In the genomic region with DNA sequence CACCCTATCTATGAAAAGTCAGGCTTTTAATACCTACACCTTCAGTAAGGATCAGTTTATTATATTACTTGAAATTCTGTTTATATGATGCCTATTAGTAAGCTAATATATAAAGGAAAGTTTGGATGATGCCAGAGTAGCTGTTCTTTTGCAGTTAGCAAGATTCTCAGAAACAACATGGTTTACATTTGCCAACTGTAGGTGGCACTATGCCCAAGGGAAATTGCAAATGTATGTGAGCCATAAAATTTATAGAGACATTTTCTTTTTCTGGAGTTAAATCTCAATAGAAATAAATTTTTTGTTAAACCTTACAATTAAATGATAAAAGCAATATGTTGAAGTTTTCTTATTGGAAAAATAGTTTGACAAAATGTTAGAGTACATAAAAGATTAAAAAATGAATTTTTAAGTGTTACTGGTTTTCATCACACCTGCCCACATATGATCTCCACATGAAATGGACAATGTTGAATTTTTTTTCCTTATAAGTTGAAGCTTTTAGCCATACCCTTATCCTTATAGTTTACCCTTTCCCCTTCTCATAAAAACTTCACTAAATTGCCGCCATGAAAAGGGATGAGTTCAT, we compare ENCODE assay signal across 9 cellular contexts. TPM values are rescaled to one million over a fixed set of nuclear protein-coding genes. Genes with fewer than 3 reads are reported as not detected.
DNase-seq lines count a peak whose midpoint lies in the region; ATAC-seq and TF ChIP-seq lines count a peak whose summit lies in the region.
"Had no signal": no experiment of that assay in that cellular context is flagged by ENCODE, and none has a peak within 500 bp of the region (broad histone marks: within the 10 kb centered on the region; RNA-seq: fewer than 3 reads in every experiment).

No MANE protein-coding gene starts in this region.

- H3K27ac Mint-ChIP-seq in Caco-2 (ENCODE audit: unreplicated experiment) = no peak overlapping the region
- no peak overlapping the region for H3K27ac Mint-ChIP-seq in activated naive CD8-positive, alpha-beta T cell treated with anti-CD3 and anti-CD28 coated beads for 36 hours
- H3K27ac Mint-ChIP-seq: activated B cell treated with CpG ODN at 0.5 μM for 24 hours had no signal

- H3K4me3 ChIP-seq in Caco-2 (ENCODE audit: low read depth, low read length) (no peak overlapping the region), NT2/D1 (ENCODE audit: insufficient read length, low read depth) (no peak overlapping the region)

- POLR2A ChIA-PET in Caco-2 (lab: Charles Lee) (no interaction called here), HEK293T (lab: Yijun Ruan, JAX) (no interaction called here)

- no peaks in the 10 kb centered on the region for H3K36me3 Mint-ChIP-seq in Caco-2 (ENCODE audit: insufficient read depth, unreplicated experiment)
- no peaks in the 10 kb centered on the region for H3K36me3 Mint-ChIP-seq in activated naive CD8-positive, alpha-beta T cell treated with anti-CD3 and anti-CD28 coated beads for 36 hours

- BruUV-seq in Caco-2 (replicated peaks; lab: Mats Ljungman, UMichigan) = no TSS peak

- CTCF ChIA-PET in Caco-2 (lab: Charles Lee) = interaction anchor here (1.0 to 2.0 kb wide), 2 partner anchors 294 to 497 kb away, joined by 4 to 14 read pairs; partner anchors contain the start of gene CDC7
- CTCF ChIA-PET in HEK293T (lab: Yijun Ruan, JAX) = interaction anchor here (0.6 to 2.6 kb wide), 5 partner anchors 9 to 296 kb away, joined by 3 to 19 read pairs (median 3); no protein-coding TSS in a partner anchor

- H3K27me3 ChIP-seq in Caco-2 (replicated peaks; ENCODE audit: control insufficient read depth, insufficient read depth, low read length) = no peaks in the 10 kb centered on the region
- H3K27me3 ChIP-seq in NT2/D1 (ENCODE audit: insufficient read depth, insufficient read length) = no peaks in the 10 kb centered on the region

- peak; percentile 32 to 38 for TF ChIP-seq CTCF in Caco-2 (IDR thresholded peaks at IDR 0.05; ENCODE audit: insufficient read depth in 1 of 2, low read depth in 1 of 2, low read length in 1 of 2, severe bottlenecking in 1 of 2, unreplicated experiment in 1 of 2)

- no peaks in the 10 kb centered on the region for H3K36me3 ChIP-seq in Caco-2 (ENCODE audit: control insufficient read depth, insufficient read depth, low read length)
- no peaks in the 10 kb centered on the region for H3K36me3 ChIP-seq in NT2/D1 (ENCODE audit: insufficient read depth, insufficient read length, low read length)

- no peaks in the 10 kb centered on the region for H3K4me1 ChIP-seq in Caco-2
- H3K4me1 ChIP-seq in NT2/D1 (ENCODE audit: insufficient read depth, insufficient read length) = no peaks in the 10 kb centered on the region

- H3K9me3 Mint-ChIP-seq in Caco-2 (ENCODE audit: unreplicated experiment) = no peaks in the 10 kb centered on the region
- no peaks in the 10 kb centered on the region for H3K9me3 Mint-ChIP-seq in activated naive CD8-positive, alpha-beta T cell treated with anti-CD3 and anti-CD28 coated beads for 36 hours
- H3K9me3 Mint-ChIP-seq: activated B cell treated with CpG ODN at 0.5 μM for 24 hours had no signal

- H3K27me3 Mint-ChIP-seq in Caco-2 (ENCODE audit: insufficient read depth, unreplicated experiment) = no peaks in the 10 kb centered on the region
- peaks cover 3% of the 10 kb centered on the region for H3K27me3 Mint-ChIP-seq in activated naive CD8-positive, alpha-beta T cell treated with anti-CD3 and anti-CD28 coated beads for 36 hours
- H3K27me3 Mint-ChIP-seq: activated B cell treated with CpG ODN at 0.5 μM for 24 hours had no signal

- H3K4me3 Mint-ChIP-seq in Caco-2 (ENCODE audit: unreplicated experiment) = no peak overlapping the region
- H3K4me3 Mint-ChIP-seq in activated naive CD8-positive, alpha-beta T cell treated with anti-CD3 and anti-CD28 coated beads for 36 hours = no peak overlapping the region
- H3K4me3 Mint-ChIP-seq: activated B cell treated with CpG ODN at 0.5 μM for 24 hours had no signal

- DNase-seq in Caco-2 = peak in 1 of 2 experiments; percentile 16
- peak; percentile 44 for DNase-seq in HEK293T (ENCODE audit: extremely low spot score)
- DNase-seq in NT2/D1 (ENCODE audit: low read depth, low spot score) = peak; percentile 22
- peak; percentile 22 for DNase-seq in activated naive CD8-positive, alpha-beta T cell treated with anti-CD3 and anti-CD28 coated beads for 36 hours
- DNase-seq in iPS-NIHi7 (ENCODE audit: extremely low spot score) = peak; percentile 23
- peak in 2 of 3 experiments; percentile 7 to 24 for DNase-seq in stimulated activated CD4-positive, alpha-beta T cell treated with anti-CD3 and anti-CD28 coated beads, TNF-alpha, amount 100 ng/mL, for 24 hours (ENCODE audit: low read depth in 3 of 3)
- DNase-seq in HK-2 (ENCODE audit: unreplicated experiment) = no peak
- DNase-seq: activated B cell treated with CpG ODN at 0.5 μM for 24 hours had no signal

- H3K9ac ChIP-seq in NT2/D1 (ENCODE audit: insufficient read length, low read depth) = no peak overlapping the region

- intact Hi-C loops in Caco-2 (cut with micrococcal nuclease; ENCODE audit: unreplicated experiment) = loop anchor here (1.0 kb wide), 2 partner anchors 68 to 294 kb away; no protein-coding TSS in a partner anchor

- no peaks in the 10 kb centered on the region for H3K4me1 Mint-ChIP-seq in Caco-2 (ENCODE audit: low read depth, unreplicated experiment)
- no peaks in the 10 kb centered on the region for H3K4me1 Mint-ChIP-seq in activated naive CD8-positive, alpha-beta T cell treated with anti-CD3 and anti-CD28 coated beads for 36 hours
- H3K4me1 Mint-ChIP-seq: activated B cell treated with CpG ODN at 0.5 μM for 24 hours had no signal

- no peak for ATAC-seq in GM19023 (IDR thresholded peaks at IDR 0.05; ENCODE audit: unreplicated experiment)

- H3K9me3 ChIP-seq in Caco-2 (no peaks in the 10 kb centered on the region), NT2/D1 (ENCODE audit: insufficient read depth, low read length) (no peaks in the 10 kb centered on the region)

TF ChIP-seq in HEK293T, 16 proteins besides CTCF, POLR2A, EP300 and RAD21:
- no peak for TF ChIP-seq FOXM1 (IDR thresholded peaks at IDR 0.05; ENCODE audit: borderline replicate concordance)
- no peak for TF ChIP-seq BHLHE40 (IDR thresholded peaks at IDR 0.05; ENCODE audit: borderline replicate concordance)
- no peak for TF ChIP-seq FOXA1 (IDR thresholded peaks at IDR 0.05)
- no peak for TF ChIP-seq FOXK2 (IDR thresholded peaks at IDR 0.05)
- TF ChIP-seq HDGF (IDR thresholded peaks at IDR 0.05; ENCODE audit: borderline replicate concordance) = no peak
- no peak for TF ChIP-seq ARNT (IDR thresholded peaks at IDR 0.05)
- no peak for TF ChIP-seq PKNOX1 (IDR thresholded peaks at IDR 0.05)
- no peak for TF ChIP-seq L3MBTL2 (conservative IDR thresholded peaks at IDR 0.05)

RNA-seq across cellular contexts. Expression of gene EPHX4, which starts 32.1 kb away (rescaled TPM):
- 0.56 and 0.68 TPM in 2 replicates for total RNA-seq in Caco-2 (2022)
- 1 to 10 TPM; 1.4 to 1.5 TPM for total RNA-seq in activated naive CD8-positive, alpha-beta T cell treated with anti-CD3 and anti-CD28 coated beads for 36 hours
- total RNA-seq: activated B cell treated with CpG ODN at 0.5 μM for 24 hours had no signal

RNA-seq across cellular contexts. Expression of gene BRDT, which starts 48.5 kb away (rescaled TPM):
- not detected in 2 replicates for total RNA-seq in Caco-2 (2022)
- not detected for total RNA-seq in activated naive CD8-positive, alpha-beta T cell treated with anti-CD3 and anti-CD28 coated beads for 36 hours
- total RNA-seq: activated B cell treated with CpG ODN at 0.5 μM for 24 hours had no signal
